Comparison of ENCODE assay signal across 3 cellular contexts in genomic region chr1:2507744-2508155, GRCh38.
TF ChIP-seq lines count a peak whose summit lies in the region.

No MANE protein-coding gene starts in this region.

TF ChIP-seq in SK-N-SH, 30 proteins besides CTCF, POLR2A, EP300 and RAD21:
- TF ChIP-seq REST (IDR thresholded peaks at IDR 0.05; ENCODE audit: low read depth, low read length) (peak; percentile 35; the same call in 1 of the 2 replicates), TAF1 (IDR thresholded peaks at IDR 0.05; ENCODE audit: borderline replicate concordance, low read depth, low read length) (no peak)

TF ChIP-seq in SK-N-SH treated with all-trans-retinoic acid at 6 μM for 48 hours, 23 proteins besides CTCF, POLR2A, EP300 and RAD21 (continued from another document):
- TF ChIP-seq POU6F1 (CRISPR knock-in tag; IDR thresholded peaks at IDR 0.05; ENCODE audit: borderline replicate concordance, low read depth) (no peak), ZNF8 (CRISPR knock-in tag; IDR thresholded peaks at IDR 0.05) (no peak), CSDC2 (CRISPR knock-in tag; IDR thresholded peaks at IDR 0.05) (no peak), ZFP30 (CRISPR knock-in tag; IDR thresholded peaks at IDR 0.05) (no peak), ZNF70 (CRISPR knock-in tag; IDR thresholded peaks at IDR 0.05) (no peak), ZFP3 (CRISPR knock-in tag; IDR thresholded peaks at IDR 0.05) (no peak), ESRRG (CRISPR knock-in tag; IDR thresholded peaks at IDR 0.05) (no peak), CREB5 (CRISPR knock-in tag; IDR thresholded peaks at IDR 0.05; ENCODE audit: low read depth) (no peak), ZC3H10 (CRISPR knock-in tag; IDR thresholded peaks at IDR 0.05) (no peak), PPARA (CRISPR knock-in tag; IDR thresholded peaks at IDR 0.05; ENCODE audit: borderline replicate concordance) (no peak), TSHZ2 (CRISPR knock-in tag; IDR thresholded peaks at IDR 0.05) (no peak), TOX (CRISPR knock-in tag; IDR thresholded peaks at IDR 0.05; ENCODE audit: borderline replicate concordance) (no peak), GLIS3 (CRISPR knock-in tag; IDR thresholded peaks at IDR 0.05) (no peak), PATZ1 (CRISPR knock-in tag; IDR thresholded peaks at IDR 0.05; ENCODE audit: borderline replicate concordance) (no peak), BACH2 (CRISPR knock-in tag; IDR thresholded peaks at IDR 0.05; ENCODE audit: borderline replicate concordance) (no peak), RARB (CRISPR knock-in tag; IDR thresholded peaks at IDR 0.05) (no peak), ZNF565 (CRISPR knock-in tag; conservative IDR thresholded peaks at IDR 0.05; ENCODE audit: low read depth) (no peak)

TF ChIP-seq in HEK293, 187 proteins besides CTCF, POLR2A, EP300 and RAD21 (continued from another document):
- TF ChIP-seq REST (tag by site-specific recombination; IDR thresholded peaks at IDR 0.05) (peak; percentile 85), GLIS2 (tag by site-specific recombination; IDR thresholded peaks at IDR 0.05) (peak; percentile 73), GLIS1 (tag by site-specific recombination; IDR thresholded peaks at IDR 0.05) (peak; percentile 42; the same call in 1 of the 2 replicates), REPIN1 (tag by site-specific recombination; IDR thresholded peaks at IDR 0.05; ENCODE audit: low read depth) (no peak), KLF8 (tag by site-specific recombination; IDR thresholded peaks at IDR 0.05) (no peak), ZNF19 (tag by site-specific recombination; IDR thresholded peaks at IDR 0.05; ENCODE audit: low read depth) (no peak), ZNF114 (tag by site-specific recombination; IDR thresholded peaks at IDR 0.05) (no peak), ZNF416 (tag by site-specific recombination; IDR thresholded peaks at IDR 0.05) (no peak), SCRT2 (tag by site-specific recombination; IDR thresholded peaks at IDR 0.05) (no peak), ZNF645 (tag by site-specific recombination; IDR thresholded peaks at IDR 0.05) (no peak), SP7 (tag by site-specific recombination; IDR thresholded peaks at IDR 0.05) (no peak), MYNN (tag by site-specific recombination; IDR thresholded peaks at IDR 0.05; ENCODE audit: borderline replicate concordance) (no peak), ZSCAN30 (tag by site-specific recombination; IDR thresholded peaks at IDR 0.05) (no peak), ZNF2 (tag by site-specific recombination; IDR thresholded peaks at IDR 0.05) (no peak), ZNF529 (tag by site-specific recombination; IDR thresholded peaks at IDR 0.05; ENCODE audit: insufficient replicate concordance) (no peak), ZNF48 (tag by site-specific recombination; IDR thresholded peaks at IDR 0.05) (no peak), ZNF341 (tag by site-specific recombination; IDR thresholded peaks at IDR 0.05; ENCODE audit: low read depth) (no peak)
